In the genomic region with DNA sequence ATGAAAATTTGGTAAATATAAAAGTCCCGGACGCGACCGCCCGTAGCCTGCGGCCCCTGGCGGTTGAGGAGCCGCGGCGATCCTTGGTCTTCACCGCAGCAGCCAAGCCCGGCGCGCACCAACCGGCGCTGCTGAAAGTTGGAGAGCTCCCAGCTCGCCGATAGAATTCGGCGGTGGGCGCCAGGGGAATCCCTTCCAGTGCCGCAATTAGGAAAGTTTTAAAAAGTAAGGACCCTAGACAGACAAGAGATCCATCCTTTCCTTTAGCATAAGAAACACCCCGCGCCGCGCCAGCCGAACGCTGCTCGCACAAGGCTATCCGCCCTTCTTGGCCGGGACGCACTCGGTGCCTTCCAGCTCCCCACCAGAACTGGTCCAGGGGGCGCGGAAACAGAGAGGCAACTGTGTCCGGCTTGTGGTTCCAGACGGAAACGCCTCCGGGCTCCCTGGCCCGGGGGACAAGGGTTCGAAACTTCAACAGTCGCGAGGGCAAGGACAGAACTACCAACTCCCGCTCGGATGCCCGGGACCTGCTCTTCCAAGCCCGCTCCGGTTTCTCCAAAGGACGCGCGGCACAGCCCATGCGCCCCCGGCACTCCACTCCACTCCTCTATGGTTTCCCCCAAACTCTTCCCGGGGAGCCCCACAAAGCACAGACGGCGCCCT, we compare ENCODE assay signal across 8 cellular contexts. TPM values are rescaled to one million over a fixed set of nuclear protein-coding genes. Genes with fewer than 3 reads are reported as not detected.
DNase-seq lines count a peak whose midpoint lies in the region; ATAC-seq and TF ChIP-seq lines count a peak whose summit lies in the region.

No MANE protein-coding gene starts in this region.

- H3K4me1 ChIP-seq in DOHH2 (ENCODE audit: control insufficient read depth, low read length) = peaks cover 17% of the 10 kb centered on the region
- H3K4me1 ChIP-seq in lung (ENCODE audit: control insufficient read depth in 2 of 2, insufficient read depth in 2 of 2, low read length in 2 of 2) = peaks cover 0 to 11% of the 10 kb centered on the region in 2 donors
- H3K4me1 ChIP-seq in testis = peaks cover 14% of the 10 kb centered on the region

- H3K9me2 ChIP-seq in DOHH2 (replicated peaks; ENCODE audit: control insufficient read depth, low read length) = no peaks in the 10 kb centered on the region

- no peaks in the 10 kb centered on the region for H3F3A ChIP-seq in DOHH2 (ENCODE audit: control insufficient read depth, insufficient read depth)

- ATAC-seq in GM21526 (IDR thresholded peaks at IDR 0.05; ENCODE audit: low FRiP score, unreplicated experiment) = peak; percentile 36
- ATAC-seq in lung (ENCODE audit: insufficient read depth, low FRiP score) = peak; percentile 41
- ATAC-seq in HG02763 (IDR thresholded peaks at IDR 0.05; ENCODE audit: unreplicated experiment) = no peak
- no peak for ATAC-seq in HG03196 (IDR thresholded peaks at IDR 0.05; ENCODE audit: unreplicated experiment)

- no peak overlapping the region for H3K4me3 ChIP-seq in DOHH2 (ENCODE audit: low read length)
- H3K4me3 ChIP-seq in lung = no peak overlapping the region
- H3K4me3 ChIP-seq in testis = peak overlapping the region; percentile 72 to 74

- H3K36me3 ChIP-seq in DOHH2 (ENCODE audit: control insufficient read depth, low read length) = no peaks in the 10 kb centered on the region
- no peaks in the 10 kb centered on the region for H3K36me3 ChIP-seq in lung (ENCODE audit: control insufficient read depth in 2 of 2, insufficient read depth in 2 of 2, low read length in 2 of 2)
- no peaks in the 10 kb centered on the region for H3K36me3 ChIP-seq in testis (ENCODE audit: low read depth, missing control alignments)

- DNase-seq in RPMI7951 (ENCODE audit: low read depth) = peak; percentile 33
- peak; percentile 83 for DNase-seq in ecto neural progenitor cell (ENCODE audit: low spot score)
- no peak for DNase-seq in lung (ENCODE audit: low spot score)
- peak; percentile 76 for DNase-seq in testis

- no peaks in the 10 kb centered on the region for H4K20me1 ChIP-seq in DOHH2 (ENCODE audit: control insufficient read depth, insufficient read depth, low read depth, low read length)

- TF ChIP-seq POLR2A in testis (IDR thresholded peaks at IDR 0.05) = no peak

- peaks cover 44% of the 10 kb centered on the region for H3K27me3 ChIP-seq in DOHH2 (ENCODE audit: control insufficient read depth, low read length)
- no peaks in the 10 kb centered on the region for H3K27me3 ChIP-seq in lung (ENCODE audit: control insufficient read depth, insufficient read depth)
- H3K27me3 ChIP-seq in testis = no peaks in the 10 kb centered on the region

- WGBS in lung, 2 donors = 0 to 1% methylated on average over 56 of the region's 56 CpGs
- 0 to 1% methylated on average over 15 to 56 of the region's 56 CpGs for WGBS in testis, 2 donors

- TF ChIP-seq CTCF in DOHH2 (IDR thresholded peaks at IDR 0.05; ENCODE audit: low read depth, low read length, poor library complexity, severe bottlenecking) (no peak), lung (IDR thresholded peaks at IDR 0.05; ENCODE audit: control extremely low read depth, extremely low read depth) (no peak), testis (IDR thresholded peaks at IDR 0.05) (peak; percentile 22 to 45 (median 35))

- H3K79me2 ChIP-seq in DOHH2 (ENCODE audit: control insufficient read depth, low read length) = no peaks in the 10 kb centered on the region

- intact Hi-C loops in testis (cut with DNase I; ENCODE audit: low total_unique reads) = no loop called here

- H3K27ac ChIP-seq in DOHH2 (ENCODE audit: low read depth, low read length) (no peak overlapping the region), lung (ENCODE audit: low read depth in 1 of 2, low read length in 1 of 2) (no peak overlapping the region), testis (no peak overlapping the region)

- H3K4me2 ChIP-seq in DOHH2 (ENCODE audit: low read length) = peak overlapping the region; percentile 71

- H3K9me3 ChIP-seq in DOHH2 (ENCODE audit: control insufficient read depth, insufficient read depth, low read length) (no peaks in the 10 kb centered on the region), lung (ENCODE audit: control insufficient read depth in 2 of 2, insufficient read depth in 1 of 2, low read length in 1 of 2) (no peaks in the 10 kb centered on the region), testis (no peaks in the 10 kb centered on the region)

RNA-seq across cellular contexts. Expression of a gene that starts 1.7 kb away (rescaled TPM):
- 0.36 and 0.88 TPM in 2 replicates for total RNA-seq in RPMI7951 (2014; rRNA removed; shearing (Covaris generic))
- total RNA-seq in lung = 1 to 10 TPM in 1 of 2 donors, under 1 TPM in 1; 0.57 to 1.4 TPM
- polyA plus RNA-seq in lung = under 1 TPM; 0.30 to 0.34 TPM
- total RNA-seq in testis = 10 to 100 TPM; 13.9 to 19.8 TPM
- 5.0 TPM for polyA plus RNA-seq in testis (ENCODE audit: insufficient read depth, low read depth, low replicate concordance)

Comparison
In these comparisons a context has a peak if more than half of its experiments do, and no peak if none do; other contexts are left out.
1. H3K4me3 ChIP-seq: peak in testis (2 of 2); none in DOHH2 (single experiment) and lung (single experiment).
2. CTCF ChIP-seq: peak in testis (3 of 3); none in DOHH2 (single experiment) and lung (single experiment).
3. ATAC-seq: peak in GM21526 (single experiment) and lung (single experiment); none in HG02763 (single experiment) and HG03196 (single experiment).